In the genomic region with DNA sequence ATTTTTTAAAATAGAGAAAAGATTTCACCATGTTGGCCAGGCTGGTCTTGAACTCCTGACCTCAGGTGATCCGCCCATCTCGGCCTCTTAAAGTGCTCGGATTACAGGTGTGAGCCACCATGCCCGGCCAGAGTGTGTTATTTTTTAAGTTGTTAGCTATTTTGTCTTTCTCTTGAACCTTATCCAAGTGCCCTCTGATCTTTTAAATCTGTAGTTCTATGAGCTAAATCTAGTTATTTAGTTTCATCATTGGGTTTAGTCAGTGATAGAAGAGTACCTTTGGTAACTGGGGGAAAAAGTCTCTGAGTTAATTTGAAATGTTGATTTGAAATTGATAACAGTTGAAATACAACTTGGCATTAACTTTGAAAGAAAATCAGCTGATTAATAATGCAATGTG, we compare ENCODE assay signal across 26 cellular contexts.
A peak's percentile ranks its signal among the peaks of the same experiment; 100 is the strongest.
DNase-seq lines count a peak whose midpoint lies in the region; ATAC-seq, FAIRE-seq and TF ChIP-seq lines count a peak whose summit lies in the region.
"Had no signal": no experiment of that assay in that cellular context is flagged by ENCODE, and none has a peak within 500 bp of the region (broad histone marks: within the 10 kb centered on the region; RNA-seq: fewer than 3 reads in every experiment).

No MANE protein-coding gene starts in this region.

- peak; percentile 71 for ATAC-seq in left lobe of liver
- ATAC-seq: GM12878 had no signal

- no peak overlapping the region for H3K4me3 ChIP-seq in HEK293 (ENCODE audit: low read depth, low read length)
- H3K4me3 ChIP-seq: BLaER1, GM12878 had no signal

- CTCF ChIA-PET in HEK293 (lab: Yijun Ruan, JAX), result interaction anchor here (1.1 to 1.2 kb wide), 2 partner anchors 39 to 60 kb away, joined by 4 to 6 read pairs; no protein-coding TSS in a partner anchor
- CTCF ChIA-PET in RWPE1 (lab: Yijun Ruan, JAX), result no interaction called here

- no peaks in the 10 kb centered on the region for H3K4me1 ChIP-seq in HEK293 (ENCODE audit: control insufficient read depth, insufficient read depth, low read length)
- H3K4me1 ChIP-seq: BE2C, BLaER1 had no signal

- peaks cover 5 to 8% of the 10 kb centered on the region in 2 experiments for H3K36me3 ChIP-seq in HEK293 (ENCODE audit: control insufficient read depth in 2 of 2, insufficient read depth in 1 of 2, low read length in 2 of 2)

- intact Hi-C loops in cardiac septum (cut with DNase I), result no loop called here

- H3K27ac ChIP-seq in HEK293 (ENCODE audit: extremely low read depth, low read depth, low read length), result no peak overlapping the region
- peak overlapping the region; percentile 35; the same call in 1 of the 2 replicates for H3K27ac ChIP-seq in RWPE1
- H3K27ac ChIP-seq: BLaER1 had no signal

- TF ChIP-seq CTCF in HEK293 (tag by site-specific recombination; IDR thresholded peaks at IDR 0.05) (no peak), RWPE1 (conservative IDR thresholded peaks at IDR 0.05; ENCODE audit: low read depth) (no peak)

- POLR2A ChIA-PET in HEK293 (lab: Yijun Ruan, JAX), result no interaction called here
- POLR2A ChIA-PET in RWPE1 (lab: Yijun Ruan, JAX; ENCODE audit: low non-redundant PET), result no interaction called here

- no peaks in the 10 kb centered on the region; the same call in 1 of the 2 replicates for H3K9me3 ChIP-seq in HEK293 (ENCODE audit: control insufficient read depth, insufficient read depth, low read depth, low read length)
- H3K9me3 ChIP-seq: BE2C had no signal

- FAIRE-seq in RCC 7860 (lab: Jason Lieb, UNC), result no peak
- FAIRE-seq: A204.1, GM12878, GM12892, GM18507 had no signal

- DNase-seq in RWPE1 (ENCODE audit: low spot score) (no peak), left lobe of liver (ENCODE audit: low spot score) (peak; percentile 49), RCC 7860 (ENCODE audit: low spot score) (no peak), foreskin melanocyte (no peak), cardiac septum (ENCODE audit: low spot score) (no peak)
- DNase-seq: 8988T; ACHN; BE2C; C1 segment of cervical spinal cord; CD4-positive, alpha-beta memory T cell; CD4-positive, CD25-positive, alpha-beta regulatory T cell; CD8-positive, alpha-beta memory T cell; COR-L47; DMS 273 treated with DMSO at 0.1 percent for 48 hours; DMS153; DMS53; DMS79; DND-41; EL; GDM1 had no signal

TF ChIP-seq in HEK293, 187 proteins besides CTCF, POLR2A, EP300 and RAD21:
- TF ChIP-seq, protein P1, sequence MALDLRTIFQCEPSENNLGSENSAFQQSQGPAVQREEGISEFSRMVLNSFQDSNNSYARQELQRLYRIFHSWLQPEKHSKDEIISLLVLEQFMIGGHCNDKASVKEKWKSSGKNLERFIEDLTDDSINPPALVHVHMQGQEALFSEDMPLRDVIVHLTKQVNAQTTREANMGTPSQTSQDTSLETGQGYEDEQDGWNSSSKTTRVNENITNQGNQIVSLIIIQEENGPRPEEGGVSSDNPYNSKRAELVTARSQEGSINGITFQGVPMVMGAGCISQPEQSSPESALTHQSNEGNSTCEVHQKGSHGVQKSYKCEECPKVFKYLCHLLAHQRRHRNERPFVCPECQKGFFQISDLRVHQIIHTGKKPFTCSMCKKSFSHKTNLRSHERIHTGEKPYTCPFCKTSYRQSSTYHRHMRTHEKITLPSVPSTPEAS (tag by site-specific recombination; IDR thresholded peaks at IDR 0.05), result 0 out of 2 replicates have a peak, but pooled peaks have one; percentile 0
- TF ChIP-seq ZNF658 (tag by site-specific recombination; IDR thresholded peaks at IDR 0.05), result no peak
